In the genomic region with DNA sequence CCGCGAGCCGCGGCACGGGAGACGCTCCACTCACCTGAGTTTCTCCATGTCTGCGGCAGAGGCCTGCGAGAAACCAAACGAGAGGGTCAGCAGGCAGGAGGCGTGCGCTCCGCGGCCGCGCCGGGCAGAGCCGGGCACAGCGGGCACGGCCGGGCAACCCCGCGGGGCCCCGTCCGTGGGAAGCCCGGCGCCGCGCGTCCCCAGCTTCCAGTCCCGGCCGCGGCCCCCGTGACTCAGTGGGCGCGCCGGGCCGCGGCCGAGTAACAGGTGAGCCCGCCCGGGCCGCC, we compare ENCODE assay signal across 14 cellular contexts. TPM values are rescaled to one million over a fixed set of nuclear protein-coding genes. Genes with fewer than 3 reads are reported as not detected.
DNase-seq lines count a peak whose midpoint lies in the region; ATAC-seq, FAIRE-seq and TF ChIP-seq lines count a peak whose summit lies in the region.
"Had no signal": no experiment of that assay in that cellular context is flagged by ENCODE, and none has a peak within 500 bp of the region (broad histone marks: within the 10 kb centered on the region; RNA-seq: fewer than 3 reads in every experiment).

No MANE protein-coding gene starts in this region.

- POLR2A ChIA-PET in naive thymus-derived CD8-positive, alpha-beta T cell (lab: Charles Lee) = interaction anchor here (3.7 kb wide), 1 partner anchor 20 kb away, joined by 17 read pairs; no protein-coding TSS in a partner anchor

- intact Hi-C loops in Right ventricle myocardium inferior (cut with DNase I) = no loop called here

- H3K4me1 ChIP-seq in cardiac muscle cell (ENCODE audit: low read depth) = no peaks in the 10 kb centered on the region
- peaks cover 14% of the 10 kb centered on the region for H3K4me1 ChIP-seq in ectodermal cell (ENCODE audit: control insufficient read depth, insufficient read depth, low read length)

- H3K27ac ChIP-seq in cardiac muscle cell = no peak overlapping the region
- no peak overlapping the region for H3K27ac ChIP-seq in ectodermal cell (ENCODE audit: insufficient read depth, low read depth, low read length, poor library complexity, severe bottlenecking)

- no peak for TF ChIP-seq CTCF in cardiac muscle cell (IDR thresholded peaks at IDR 0.05; ENCODE audit: low read depth, low read length)

- H3K27ac Mint-ChIP-seq in naive thymus-derived CD8-positive, alpha-beta T cell = no peak overlapping the region
- H3K27ac Mint-ChIP-seq: HFFc6, T-cell had no signal

- H3K9me3 ChIP-seq in cardiac muscle cell (ENCODE audit: low read depth) (no peaks in the 10 kb centered on the region), ectodermal cell (ENCODE audit: control insufficient read depth, low read length) (no peaks in the 10 kb centered on the region)
- H3K9me3 ChIP-seq: MG63 had no signal

- no peaks in the 10 kb centered on the region for H3K9me3 Mint-ChIP-seq in naive thymus-derived CD8-positive, alpha-beta T cell
- H3K9me3 Mint-ChIP-seq: HFFc6, T-cell had no signal

- H3K4me3 Mint-ChIP-seq in naive thymus-derived CD8-positive, alpha-beta T cell = peak overlapping the region in 2 of 10 donors; percentile 30 to 43
- H3K4me3 Mint-ChIP-seq: HFFc6 had no signal

- peaks cover 2 to 55% (median 25%) of the 10 kb centered on the region in 5 donors for H3K27me3 Mint-ChIP-seq in naive thymus-derived CD8-positive, alpha-beta T cell

- peaks cover 100% of the 10 kb centered on the region for H3K27me3 ChIP-seq in cardiac muscle cell
- H3K27me3 ChIP-seq in ectodermal cell (ENCODE audit: control insufficient read depth, insufficient read depth, low read length, poor library complexity, severe bottlenecking) = peaks cover 53% of the 10 kb centered on the region

- H3K4me1 Mint-ChIP-seq in naive thymus-derived CD8-positive, alpha-beta T cell = peaks cover 7 to 14% (median 10%) of the 10 kb centered on the region in 4 donors

- 0 to 1% methylated on average over 42 of the region's 42 CpGs for WGBS in ectodermal cell, 2 experiments

- H3K36me3 Mint-ChIP-seq in naive thymus-derived CD8-positive, alpha-beta T cell = peaks cover 0 to 3% (median 0%) of the 10 kb centered on the region in 3 donors
- H3K36me3 Mint-ChIP-seq: T-cell had no signal

- ATAC-seq in Right ventricle myocardium inferior (no peak), GM21576 (IDR thresholded peaks at IDR 0.05; ENCODE audit: unreplicated experiment) (no peak)
- peak; percentile 27 to 37 for ATAC-seq in naive thymus-derived CD8-positive, alpha-beta T cell

- DNase-seq in cardiac muscle cell (ENCODE audit: low read depth in 1 of 2, low spot score in 1 of 2) (no peak), Right ventricle myocardium inferior (ENCODE audit: missing footprints) (no peak), urothelium cell line (ENCODE audit: low spot score) (peak; percentile 23), COR-L47 (lab: John Stamatoyannopoulos, UW) (no peak), DMS153 treated with DMSO at 0.1 percent for 48 hours (lab: John Stamatoyannopoulos, UW; ENCODE audit: unreplicated experiment) (no peak)
- no peak for DNase-seq in naive thymus-derived CD8-positive, alpha-beta T cell
- DNase-seq: amniotic stem cell, HFFc6, left cardiac atrium, MG63, NCI-H524 treated with DMSO at 0.1 percent for 48 hours, T-cell had no signal

- H3K4me3 ChIP-seq in cardiac muscle cell = peak overlapping the region; percentile 30
- peak overlapping the region; percentile 42 for H3K4me3 ChIP-seq in ectodermal cell (ENCODE audit: insufficient read depth, low read depth, low read length)

- no peak for FAIRE-seq in urothelium cell line (lab: Jason Lieb, UNC)

- no peaks in the 10 kb centered on the region for H3K36me3 ChIP-seq in cardiac muscle cell
- no peaks in the 10 kb centered on the region for H3K36me3 ChIP-seq in ectodermal cell (ENCODE audit: control insufficient read depth, insufficient read depth, low read length)
- H3K36me3 ChIP-seq: MG63 had no signal

RNA-seq across cellular contexts. Expression of gene BEGAIN, which starts 19.4 kb away (rescaled TPM):
- total RNA-seq in cardiac muscle cell (0.04 TPM in 1 of 2 replicates, not detected in the other), Right ventricle myocardium inferior (0.68 TPM)
- polyA plus RNA-seq in cardiac muscle cell = not detected in 2 replicates
- 1.6 TPM for polyA plus RNA-seq in ectodermal cell (2013, experiment 1 of 4)
- polyA plus RNA-seq in ectodermal cell (2013, experiment 2 of 4) = 1.5 TPM
- polyA plus RNA-seq in ectodermal cell (2013, experiment 3 of 4) = 1.4 TPM
- 1.2 TPM for polyA plus RNA-seq in ectodermal cell (2013, experiment 4 of 4)
- total RNA-seq in naive thymus-derived CD8-positive, alpha-beta T cell = 1 to 10 TPM; 1.4 to 1.5 TPM
- under 1 TPM in 2 of 3 donors, not detected in 1; 0.25 to 0.27 TPM for polyA plus RNA-seq in naive thymus-derived CD8-positive, alpha-beta T cell

Comparison
In these comparisons a context has a peak if more than half of its experiments do, and no peak if none do; other contexts are left out.
1. ATAC-seq: peak in naive thymus-derived CD8-positive, alpha-beta T cell (2 of 2); none in Right ventricle myocardium inferior (single experiment) and GM21576 (single experiment).